ENCODE assay signal across 18 cellular contexts in the genomic region with DNA sequence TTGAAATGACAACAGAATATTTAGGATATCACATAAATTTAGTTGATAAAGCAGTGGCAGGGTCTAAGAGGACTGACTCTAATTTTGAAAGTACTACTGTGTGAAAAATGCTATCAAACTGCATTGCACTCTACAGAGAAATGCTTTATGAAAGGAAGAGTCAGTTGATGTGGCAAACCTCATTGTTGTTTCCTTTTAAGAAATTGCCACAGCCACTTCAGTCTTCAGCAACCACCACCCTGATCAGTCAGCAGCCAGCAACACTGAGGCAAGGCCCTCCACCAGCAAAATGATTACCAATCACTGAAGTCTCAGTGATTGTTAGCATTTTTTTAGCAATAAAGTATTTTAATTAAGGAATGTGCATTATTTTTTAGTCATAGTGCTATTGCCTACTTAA.
"Had no signal": no experiment of that assay in that cellular context is flagged by ENCODE, and none has a peak within 500 bp of the region (broad histone marks: within the 10 kb centered on the region; RNA-seq: fewer than 3 reads in every experiment).

No MANE protein-coding gene starts in this region.

- H3K36me3 Mint-ChIP-seq: neural progenitor cell; stimulated activated memory B cell treated with anti-CD40 and anti-IgM and Interleukin-4, amounts not matched to agents 10 μg/mL and 1 μg/mL and 100 μg/mL, for 72 hours had no signal

- H3K4me3 ChIP-seq: dorsolateral prefrontal cortex, lower lobe of right lung, neural progenitor cell, psoas muscle, sigmoid colon, suprapubic skin, transverse colon, upper lobe of right lung, uterus had no signal

- H3K9me3 ChIP-seq: lower lobe of right lung, psoas muscle, sigmoid colon, suprapubic skin, transverse colon, upper lobe of right lung, uterus had no signal

- H3K4me1 ChIP-seq: lower lobe of right lung, neural progenitor cell, parathyroid adenoma, psoas muscle, sigmoid colon, suprapubic skin, transverse colon, upper lobe of right lung, uterus had no signal

- H3K9ac ChIP-seq: neural progenitor cell, parathyroid adenoma had no signal

- H3K27ac Mint-ChIP-seq: nephron; neural progenitor cell; stimulated activated memory B cell treated with anti-CD40 and anti-IgM and Interleukin-4, amounts not matched to agents 10 μg/mL and 1 μg/mL and 100 μg/mL, for 72 hours; stimulated activated naive CD8-positive, alpha-beta T cell treated with anti-CD3 and anti-CD28 coated beads, Interleukin-15, Interleukin-2, amounts not matched to agents 100 ng/mL and 50 ng/mL, for 24 hours had no signal

- H3K27me3 Mint-ChIP-seq: stimulated activated memory B cell treated with anti-CD40 and anti-IgM and Interleukin-4, amounts not matched to agents 10 μg/mL and 1 μg/mL and 100 μg/mL, for 72 hours; stimulated activated naive CD8-positive, alpha-beta T cell treated with anti-CD3 and anti-CD28 coated beads, Interleukin-15, Interleukin-2, amounts not matched to agents 100 ng/mL and 50 ng/mL, for 24 hours had no signal

- DNase-seq: dorsolateral prefrontal cortex; effector CD4-positive, alpha-beta T cell; hypothalamus; left ventricle myocardium superior; lower lobe of right lung; psoas muscle; right cardiac atrium; sigmoid colon; stimulated activated CD4-positive, alpha-beta T cell treated with anti-CD3 and anti-CD28 coated beads, Interleukin-4, amount 100 ng/mL, for 4 hours; transverse colon; upper lobe of right lung; uterus had no signal

- H3K27ac ChIP-seq: dorsolateral prefrontal cortex, lower lobe of right lung, neural progenitor cell, parathyroid adenoma, psoas muscle, sigmoid colon, suprapubic skin, transverse colon, upper lobe of right lung, uterus had no signal

- ATAC-seq: left ventricle myocardium superior; lower lobe of right lung; psoas muscle; right cardiac atrium; stimulated activated memory B cell treated with anti-CD40 and anti-IgM and Interleukin-4, amounts not matched to agents 10 μg/mL and 1 μg/mL and 100 μg/mL, for 72 hours; upper lobe of right lung had no signal

- H2AFZ ChIP-seq: neural progenitor cell, parathyroid adenoma had no signal

- H3K9me3 Mint-ChIP-seq: stimulated activated memory B cell treated with anti-CD40 and anti-IgM and Interleukin-4, amounts not matched to agents 10 μg/mL and 1 μg/mL and 100 μg/mL, for 72 hours had no signal

- H3K27me3 ChIP-seq: dorsolateral prefrontal cortex, neural progenitor cell, sigmoid colon, suprapubic skin, transverse colon, upper lobe of right lung, uterus had no signal

- H3K36me3 ChIP-seq: lower lobe of right lung, neural progenitor cell, sigmoid colon, suprapubic skin, transverse colon, upper lobe of right lung, uterus had no signal

- H3K79me2 ChIP-seq: parathyroid adenoma had no signal

- H3K4me2 ChIP-seq: neural progenitor cell had no signal

- H3K4me3 Mint-ChIP-seq: nephron; neural progenitor cell; stimulated activated memory B cell treated with anti-CD40 and anti-IgM and Interleukin-4, amounts not matched to agents 10 μg/mL and 1 μg/mL and 100 μg/mL, for 72 hours; stimulated activated naive CD8-positive, alpha-beta T cell treated with anti-CD3 and anti-CD28 coated beads, Interleukin-15, Interleukin-2, amounts not matched to agents 100 ng/mL and 50 ng/mL, for 24 hours had no signal

- H3K4me1 Mint-ChIP-seq: nephron; neural progenitor cell; stimulated activated memory B cell treated with anti-CD40 and anti-IgM and Interleukin-4, amounts not matched to agents 10 μg/mL and 1 μg/mL and 100 μg/mL, for 72 hours had no signal
